In genomic region chr10:103476046-103476768, GRCh38 we compare ENCODE assay signal across 12 cellular contexts. TPM values are rescaled to one million over a fixed set of nuclear protein-coding genes. Genes with fewer than 3 reads are reported as not detected.
A peak's percentile ranks its signal among the peaks of the same experiment; 100 is the strongest.
DNase-seq lines count a peak whose midpoint lies in the region; ATAC-seq and TF ChIP-seq lines count a peak whose summit lies in the region.
"Had no signal": no experiment of that assay in that cellular context is flagged by ENCODE, and none has a peak within 500 bp of the region (broad histone marks: within the 10 kb centered on the region; RNA-seq: fewer than 3 reads in every experiment).

No MANE protein-coding gene starts in this region.

- H4K91ac ChIP-seq in IMR-90 (ENCODE audit: insufficient read depth, low read depth, low read length) (no peak overlapping the region), trophoblast cell (ENCODE audit: low read depth, low read length) (no peak overlapping the region)

- DNase-seq in SKM-1 treated with dmso at 0.1 percent for 144 hours (lab: John Stamatoyannopoulos, UW; ENCODE audit: unreplicated experiment), result peak; percentile 33
- no peak for DNase-seq in SKM-1 (lab: John Stamatoyannopoulos, UW; ENCODE audit: unreplicated experiment)
- DNase-seq in IMR-90, result no peak
- DNase-seq in activated naive CD8-positive, alpha-beta T cell treated with anti-CD3 and anti-CD28 coated beads, Interleukin-2, amount 10 ng/mL, durations not matched to agents 7 days and 5 days, result peak; percentile 58
- DNase-seq in trophoblast cell, result no peak
- no peak for DNase-seq in EL
- DNase-seq in activated CD4-positive, CD25-positive, alpha-beta regulatory T cell (lab: John Stamatoyannopoulos, UW), result no peak
- no peak for DNase-seq in NCI-H748 treated with DMSO at 0.1 percent for 48 hours (lab: John Stamatoyannopoulos, UW)
- DNase-seq: C1 segment of cervical spinal cord; NCI-H2029 treated with DMSO at 0.1 percent for 48 hours; stimulated activated CD8-positive, alpha-beta memory T cell treated with anti-CD3 and anti-CD28 coated beads, Interleukin-4, amount 100 ng/mL, for 48 hours had no signal

- H2AFZ ChIP-seq in IMR-90 (replicated peaks; ENCODE audit: low read length, poor library complexity) (peak overlapping the region; percentile 2), trophoblast cell (ENCODE audit: insufficient read depth, low read length, poor library complexity) (no peak overlapping the region)

- no peak overlapping the region for H4K8ac ChIP-seq in IMR-90 (ENCODE audit: low read depth in 2 of 2, low read length in 2 of 2)
- H4K8ac ChIP-seq in trophoblast cell (ENCODE audit: low read depth, low read length), result no peak overlapping the region

- H2BK120ac ChIP-seq in IMR-90 (ENCODE audit: low read depth, low read length) (no peak overlapping the region), trophoblast cell (ENCODE audit: insufficient read depth, low read length, poor library complexity) (no peak overlapping the region)

- H4K12ac ChIP-seq in trophoblast cell (ENCODE audit: low read depth, low read length), result no peak overlapping the region

- WGBS in IMR-90 (ENCODE audit: extremely low coverage in 2 of 2, insufficient read length in 1 of 2), 2 experiments, result 20% methylated on average over 5 of the region's 11 CpGs; no CpG with 5 or more reads in 1 of the 2 experiments
- WGBS in trophoblast cell (ENCODE audit: extremely low coverage, insufficient coverage, insufficient read length), result no CpG with 5 or more reads among the region's 11 CpGs

- no peak overlapping the region for H2BK20ac ChIP-seq in IMR-90 (ENCODE audit: low read depth, low read length)

- in situ Hi-C loops in IMR-90 (cut with MboI; ENCODE audit: low sequenced_read_pairs), result no loop called here

- H3K56ac ChIP-seq in IMR-90 (ENCODE audit: extremely low read depth, insufficient read depth, low read length), result no peak overlapping the region

- H3K18ac ChIP-seq in IMR-90 (ENCODE audit: low read depth, low read length) (no peak overlapping the region), trophoblast cell (ENCODE audit: low read length) (no peak overlapping the region)

- intact Hi-C loops in IMR-90 (cut with micrococcal nuclease), result no loop called here

- peaks cover 38% of the 10 kb centered on the region for H3K4me1 Mint-ChIP-seq in activated naive CD8-positive, alpha-beta T cell treated with anti-CD3 and anti-CD28 coated beads, Interleukin-2, amount 10 ng/mL, durations not matched to agents 7 days and 5 days

- peak overlapping the region; percentile 35 for H2AK9ac ChIP-seq in IMR-90 (replicated peaks; ENCODE audit: low read depth, low read length, poor library complexity)

- H3K9me3 Mint-ChIP-seq in activated naive CD8-positive, alpha-beta T cell treated with anti-CD3 and anti-CD28 coated beads, Interleukin-2, amount 10 ng/mL, durations not matched to agents 7 days and 5 days, result peaks cover 3% of the 10 kb centered on the region

- H2BK12ac ChIP-seq in trophoblast cell (ENCODE audit: low read length), result peak overlapping the region; percentile 42

- no peaks in the 10 kb centered on the region for H4K20me1 ChIP-seq in IMR-90 (ENCODE audit: insufficient read depth, low read length)

- no peak overlapping the region for H3K4me3 ChIP-seq in IMR-90 (ENCODE audit: insufficient read depth, low read depth, low read length)
- no peak overlapping the region for H3K4me3 ChIP-seq in trophoblast cell (ENCODE audit: low read depth, low read length)

- peaks cover 4% of the 10 kb centered on the region for H3K36me3 Mint-ChIP-seq in activated naive CD8-positive, alpha-beta T cell treated with anti-CD3 and anti-CD28 coated beads, Interleukin-2, amount 10 ng/mL, durations not matched to agents 7 days and 5 days

- POLR2A ChIA-PET in IMR-90 (lab: Charles Lee; ENCODE audit: unreplicated experiment), result no interaction called here
- POLR2A ChIA-PET in activated naive CD8-positive, alpha-beta T cell treated with anti-CD3 and anti-CD28 coated beads, Interleukin-2, amount 10 ng/mL, durations not matched to agents 7 days and 5 days (lab: Charles Lee), result interaction anchor here (1.0 to 3.6 kb wide), 2 partner anchors 16 to 24 kb away, joined by 3 to 40 read pairs; partner anchors contain the start of gene CALHM2

- no peaks in the 10 kb centered on the region for H3K9me3 ChIP-seq in IMR-90 (ENCODE audit: control insufficient read depth, insufficient read depth, low read length)
- no peaks in the 10 kb centered on the region for H3K9me3 ChIP-seq in trophoblast cell (ENCODE audit: insufficient read depth, low read depth, low read length)
- H3K9me3 ChIP-seq: neutrophil had no signal

- H2AK5ac ChIP-seq in IMR-90 (ENCODE audit: low read depth, low read length) (no peak overlapping the region), trophoblast cell (ENCODE audit: low read length) (no peak overlapping the region)

- H3K4me1 ChIP-seq in IMR-90 (ENCODE audit: control insufficient read depth, insufficient read depth, low read length) (peaks cover 3% of the 10 kb centered on the region), trophoblast cell (ENCODE audit: control insufficient read depth in 1 of 2, insufficient read depth in 2 of 2, low read length in 2 of 2) (peaks cover 2 to 3% of the 10 kb centered on the region in 2 experiments)

- peaks cover 31% of the 10 kb centered on the region for H3K27me3 ChIP-seq in IMR-90 (ENCODE audit: control insufficient read depth, insufficient read depth, low read length)
- H3K27me3 ChIP-seq in trophoblast cell (ENCODE audit: insufficient read depth, low read length), result no peaks in the 10 kb centered on the region

- H3K9ac ChIP-seq in IMR-90 (ENCODE audit: low read depth, low read length) (no peak overlapping the region), trophoblast cell (ENCODE audit: low read length) (no peak overlapping the region)

- H3K79me2 ChIP-seq in trophoblast cell (ENCODE audit: control insufficient read depth, insufficient read depth, low read length, poor library complexity), result no peaks in the 10 kb centered on the region

- no TSS peak for BruUV-seq in IMR-90 (replicated peaks; lab: Mats Ljungman, UMichigan)

- H2BK5ac ChIP-seq in IMR-90 (ENCODE audit: low read depth, low read length, poor library complexity, severe bottlenecking), result no peak overlapping the region
- no peak overlapping the region for H2BK5ac ChIP-seq in trophoblast cell (ENCODE audit: low read depth, low read length, poor library complexity)

- H3K9me1 ChIP-seq in IMR-90 (ENCODE audit: insufficient read depth, low read length), result peaks cover 4% of the 10 kb centered on the region; the same call in 1 of the 2 replicates

- H3K23ac ChIP-seq in IMR-90 (ENCODE audit: low read depth, low read length), result no peak overlapping the region
- H3K23ac ChIP-seq in trophoblast cell (ENCODE audit: low read length), result no peak overlapping the region

- H3K27me3 Mint-ChIP-seq in activated naive CD8-positive, alpha-beta T cell treated with anti-CD3 and anti-CD28 coated beads, Interleukin-2, amount 10 ng/mL, durations not matched to agents 7 days and 5 days, result no peaks in the 10 kb centered on the region

- no peak; the same call in 1 of the 2 replicates for TF ChIP-seq CTCF in IMR-90 (conservative IDR thresholded peaks at IDR 0.05; ENCODE audit: low read depth, low read length)

- no peak overlapping the region for H3K4me2 ChIP-seq in IMR-90 (ENCODE audit: low read depth, low read length)
- H3K4me2 ChIP-seq in trophoblast cell (ENCODE audit: low read length), result no peak overlapping the region

- peak overlapping the region; percentile 81 for H3K27ac Mint-ChIP-seq in activated naive CD8-positive, alpha-beta T cell treated with anti-CD3 and anti-CD28 coated beads, Interleukin-2, amount 10 ng/mL, durations not matched to agents 7 days and 5 days

- H3K4ac ChIP-seq in IMR-90 (ENCODE audit: low read depth, low read length), result no peak overlapping the region
- no peak overlapping the region for H3K4ac ChIP-seq in trophoblast cell (ENCODE audit: low read depth, low read length)

- no peak for ATAC-seq in IMR-90 (ENCODE audit: low read depth)
- peak; percentile 44 for ATAC-seq in activated naive CD8-positive, alpha-beta T cell treated with anti-CD3 and anti-CD28 coated beads, Interleukin-2, amount 10 ng/mL, durations not matched to agents 7 days and 5 days (ENCODE audit: low read depth)

- no peaks in the 10 kb centered on the region for H3K36me3 ChIP-seq in IMR-90 (ENCODE audit: control insufficient read depth, insufficient read depth, low read length)
- H3K36me3 ChIP-seq in trophoblast cell (ENCODE audit: control insufficient read depth in 1 of 2, insufficient read depth in 2 of 2, low read length in 2 of 2), result no peaks in the 10 kb centered on the region
- H3K36me3 ChIP-seq: neutrophil had no signal

- dilution Hi-C loops in IMR-90 (cut with HindIII; ENCODE audit: low sequenced_read_pairs, unreplicated experiment), result no loop called here

- no peak overlapping the region for H4K5ac ChIP-seq in IMR-90 (ENCODE audit: low read depth, low read length)

- H2BK15ac ChIP-seq in IMR-90 (ENCODE audit: low read depth, low read length), result no peak overlapping the region

- no peak overlapping the region for H3K14ac ChIP-seq in IMR-90 (replicated peaks; ENCODE audit: low read depth, low read length)
- H3K14ac ChIP-seq in trophoblast cell (ENCODE audit: low read length), result peak overlapping the region; percentile 0

- TF ChIP-seq POLR2A in IMR-90 (IDR thresholded peaks at IDR 0.05; ENCODE audit: low read depth, low read length), result no peak

- H3K27ac ChIP-seq in IMR-90 (ENCODE audit: insufficient read depth, low read length) (no peak overlapping the region), trophoblast cell (ENCODE audit: low read depth, low read length) (no peak overlapping the region)
- H3K27ac ChIP-seq: neutrophil had no signal

- CTCF ChIA-PET in IMR-90 (lab: Yijun Ruan, JAX), result no interaction called here

- TF ChIP-seq RAD21 in IMR-90 (IDR thresholded peaks at IDR 0.05; ENCODE audit: low read length), result no peak

- H3K4me3 Mint-ChIP-seq in activated naive CD8-positive, alpha-beta T cell treated with anti-CD3 and anti-CD28 coated beads, Interleukin-2, amount 10 ng/mL, durations not matched to agents 7 days and 5 days, result no peak overlapping the region

- H3K79me1 ChIP-seq in IMR-90 (ENCODE audit: low read depth in 1 of 2, low read length in 2 of 2) (no peaks in the 10 kb centered on the region), trophoblast cell (ENCODE audit: low read length) (no peaks in the 10 kb centered on the region)

RNA-seq across cellular contexts. Expression of gene CALHM3, which starts 2.8 kb away (rescaled TPM):
- total RNA-seq in IMR-90 (2012; rRNA removed), result not detected in 2 replicates
- polyA plus RNA-seq in IMR-90 (2012; rRNA removed), result not detected in 2 replicates
- polyA plus RNA-seq in IMR-90 (2012; cell fraction: cytosol; rRNA removed), result not detected in 2 replicates
- not detected in 2 replicates for polyA plus RNA-seq in IMR-90 (2012; cell fraction: nucleus; rRNA removed; ENCODE audit: low replicate concordance)
- total RNA-seq in activated naive CD8-positive, alpha-beta T cell treated with anti-CD3 and anti-CD28 coated beads, Interleukin-2, amount 10 ng/mL, durations not matched to agents 7 days and 5 days, result under 1 TPM; 0.17 to 0.67 TPM
- 0.33 and 0.36 TPM in 2 replicates for polyA plus RNA-seq in trophoblast cell (2013)

RNA-seq across cellular contexts. Expression of gene NEURL1, which starts 17.3 kb away (rescaled TPM):
- total RNA-seq in IMR-90 (2012; rRNA removed), result 0.28 and 0.36 TPM in 2 replicates
- 0.82 and 1.5 TPM in 2 replicates for polyA plus RNA-seq in IMR-90 (2012; rRNA removed)
- polyA plus RNA-seq in IMR-90 (2012; cell fraction: cytosol; rRNA removed), result 0.25 and 1.3 TPM in 2 replicates
- polyA plus RNA-seq in IMR-90 (2012; cell fraction: nucleus; rRNA removed; ENCODE audit: low replicate concordance), result 2.0 and 3.6 TPM in 2 replicates
- total RNA-seq in activated naive CD8-positive, alpha-beta T cell treated with anti-CD3 and anti-CD28 coated beads, Interleukin-2, amount 10 ng/mL, durations not matched to agents 7 days and 5 days, result 1 to 10 TPM; 1.6 to 2.0 TPM
- 197 and 211 TPM in 2 replicates for polyA plus RNA-seq in trophoblast cell (2013)

RNA-seq across cellular contexts. Expression of gene CALHM1, which starts 17.5 kb away (rescaled TPM):
- not detected in 2 replicates for total RNA-seq in IMR-90 (2012; rRNA removed)
- polyA plus RNA-seq in IMR-90 (2012; rRNA removed), result not detected in 2 replicates
- polyA plus RNA-seq in IMR-90 (2012; cell fraction: cytosol; rRNA removed), result not detected in 2 replicates
- polyA plus RNA-seq in IMR-90 (2012; cell fraction: nucleus; rRNA removed; ENCODE audit: low replicate concordance), result not detected in 2 replicates
- under 1 TPM; 0.74 to 0.94 TPM for total RNA-seq in activated naive CD8-positive, alpha-beta T cell treated with anti-CD3 and anti-CD28 coated beads, Interleukin-2, amount 10 ng/mL, durations not matched to agents 7 days and 5 days
- polyA plus RNA-seq in trophoblast cell (2013), result 0.01 TPM in 1 of 2 replicates, not detected in the other

RNA-seq across cellular contexts. Expression of gene CALHM2, which starts 24.0 kb away (rescaled TPM):
- 2.2 and 2.5 TPM in 2 replicates for total RNA-seq in IMR-90 (2012; rRNA removed)
- 7.9 and 9.0 TPM in 2 replicates for polyA plus RNA-seq in IMR-90 (2012; rRNA removed)
- polyA plus RNA-seq in IMR-90 (2012; cell fraction: cytosol; rRNA removed), result 7.2 and 13.4 TPM in 2 replicates
- 7.4 and 12.8 TPM in 2 replicates for polyA plus RNA-seq in IMR-90 (2012; cell fraction: nucleus; rRNA removed; ENCODE audit: low replicate concordance)
- total RNA-seq in activated naive CD8-positive, alpha-beta T cell treated with anti-CD3 and anti-CD28 coated beads, Interleukin-2, amount 10 ng/mL, durations not matched to agents 7 days and 5 days, result 100 to 1,000 TPM; 117 to 124 TPM
- 8.8 and 10.1 TPM in 2 replicates for polyA plus RNA-seq in trophoblast cell (2013)

Comparison
In these comparisons a context has a peak if more than half of its experiments do, and no peak if none do; other contexts are left out.
1. DNase-seq: peak in SKM-1 treated with dmso at 0.1 percent for 144 hours (single experiment) and activated naive CD8-positive, alpha-beta T cell treated with anti-CD3 and anti-CD28 coated beads, Interleukin-2, amount 10 ng/mL, durations not matched to agents 7 days and 5 days (single experiment); none in SKM-1 (single experiment), IMR-90 (single experiment), trophoblast cell (0 of 2), EL (single experiment), activated CD4-positive, CD25-positive, alpha-beta regulatory T cell (0 of 4) and NCI-H748 treated with DMSO at 0.1 percent for 48 hours (single experiment).